ENCODE assay signal across 1 cellular context in genomic region chr7:66995045-66995776, GRCh38.
TF ChIP-seq lines count a peak whose summit lies in the region.

TSS of gene SBDS (minus strand) at chr7:66995586. CDS start at chr7:66995417, 169 bp downstream.

TF ChIP-seq in K562, 482 proteins besides CTCF, POLR2A, EP300 and RAD21 (continued from another document and continues in another):
- TF ChIP-seq TAF9B (IDR thresholded peaks at IDR 0.05; ENCODE audit: partially characterized antibody) (peak; percentile 78), LCOR (CRISPR knock-in tag; IDR thresholded peaks at IDR 0.05) (peak; percentile 95), HDAC8 (tag; IDR thresholded peaks at IDR 0.05) (peak; percentile 88), TCF3 (CRISPR knock-in tag; IDR thresholded peaks at IDR 0.05) (peak; percentile 26; the same call in 1 of the 2 replicates), DMBX1 (CRISPR knock-in tag; IDR thresholded peaks at IDR 0.05; ENCODE audit: borderline replicate concordance) (peak; percentile 38; the same call in 1 of the 2 replicates), CBX1 (IDR thresholded peaks at IDR 0.05; ENCODE audit: low read depth) (peak; percentile 34; the same call in 1 of the 2 replicates), RBM22 (IDR thresholded peaks at IDR 0.05; ENCODE audit: low read depth, low read length, poor library complexity, severe bottlenecking) (peak; percentile 57), GTF2F1 (IDR thresholded peaks at IDR 0.05; ENCODE audit: low read depth, low read length) (0 out of 2 replicates have a peak, but pooled peaks have one; percentile 55), FIP1L1 (IDR thresholded peaks at IDR 0.05; ENCODE audit: low read depth, low read length, poor library complexity, severe bottlenecking) (peak; percentile 65), SRF (CRISPR knock-in tag; IDR thresholded peaks at IDR 0.05) (peak in 1 of 2 experiments; percentile 97; a peak in 2 of 4 replicates), RBBP5 (IDR thresholded peaks at IDR 0.05; ENCODE audit: borderline replicate concordance, insufficient read depth, low read length, poor library complexity, severe bottlenecking) (peak; percentile 85), CREB3L1 (IDR thresholded peaks at IDR 0.05; ENCODE audit: borderline replicate concordance, low read depth) (peak; percentile 71; the same call in 1 of the 2 replicates), E2F6 (IDR thresholded peaks at IDR 0.05; ENCODE audit: borderline replicate concordance in 1 of 2, extremely low read depth in 1 of 2, insufficient read depth in 1 of 2, insufficient read length in 1 of 2, low read depth in 1 of 2, low read length in 1 of 2, poor library complexity in 1 of 2, severe bottlenecking in 1 of 2) (peak; percentile 23 to 40), ARID1B (IDR thresholded peaks at IDR 0.05) (0 out of 2 replicates have a peak, but pooled peaks have one; percentile 12), TBP (optimal IDR thresholded peaks at IDR 0.05; ENCODE audit: low read depth, low read length) (peak; percentile 45), MBD2 (IDR thresholded peaks at IDR 0.05; ENCODE audit: borderline replicate concordance, low read depth) (peak; percentile 68; the same call in 1 of the 2 replicates), ZBTB11 (CRISPR knock-in tag; IDR thresholded peaks at IDR 0.05) (peak; percentile 65 to 97 (median 97); a peak in 4 of 6 replicates), GATA2 (CRISPR knock-in tag; IDR thresholded peaks at IDR 0.05) (0 out of 2 replicates have a peak, but pooled peaks have one; percentile 23), MAZ (CRISPR knock-in tag; conservative IDR thresholded peaks at IDR 0.05 in 1 of 2, IDR thresholded peaks at IDR 0.05 in 1 of 2) (peak; percentile 85 to 90), CCNT2 (IDR thresholded peaks at IDR 0.05; ENCODE audit: borderline replicate concordance, extremely low read depth, insufficient read length, low read depth, low read length) (peak; percentile 54), TAF7 (tag; IDR thresholded peaks at IDR 0.05) (0 out of 2 replicates have a peak, but pooled peaks have one; percentile 65), ZBTB9 (CRISPR knock-in tag; IDR thresholded peaks at IDR 0.05) (0 out of 2 replicates have a peak, but pooled peaks have one; percentile 24), ETV5 (CRISPR knock-in tag; IDR thresholded peaks at IDR 0.05; ENCODE audit: low read depth) (0 out of 2 replicates have a peak, but pooled peaks have one; percentile 45), MEIS2 (IDR thresholded peaks at IDR 0.05; ENCODE audit: partially characterized antibody) (peak; percentile 91), TAF1 (IDR thresholded peaks at IDR 0.05; ENCODE audit: control insufficient read depth, extremely low read depth, insufficient read depth, low read length, severe bottlenecking) (peak; percentile 95), SMARCC2 (IDR thresholded peaks at IDR 0.05; ENCODE audit: low read depth) (0 out of 2 replicates have a peak, but pooled peaks have one; percentile 24), NRF1 (conservative IDR thresholded peaks at IDR 0.05 in 1 of 2, IDR thresholded peaks at IDR 0.05 in 1 of 2) (peak; percentile 97 to 98), PHF20 (IDR thresholded peaks at IDR 0.05; ENCODE audit: partially characterized antibody) (peak; percentile 91), POLR2G (IDR thresholded peaks at IDR 0.05; ENCODE audit: low read depth, low read length) (peak; percentile 97), RB1 (IDR thresholded peaks at IDR 0.05; ENCODE audit: low read depth) (peak; percentile 84), THAP12 (CRISPR knock-in tag; IDR thresholded peaks at IDR 0.05) (peak; percentile 81), FOXP1 (CRISPR knock-in tag; IDR thresholded peaks at IDR 0.05) (peak; percentile 13; the same call in 1 of the 2 replicates), CXXC5 (CRISPR knock-in tag; IDR thresholded peaks at IDR 0.05) (peak; percentile 86), HCFC1 (IDR thresholded peaks at IDR 0.05; ENCODE audit: low read depth, low read length) (peak; percentile 59)
- TF ChIP-seq, protein P1, sequence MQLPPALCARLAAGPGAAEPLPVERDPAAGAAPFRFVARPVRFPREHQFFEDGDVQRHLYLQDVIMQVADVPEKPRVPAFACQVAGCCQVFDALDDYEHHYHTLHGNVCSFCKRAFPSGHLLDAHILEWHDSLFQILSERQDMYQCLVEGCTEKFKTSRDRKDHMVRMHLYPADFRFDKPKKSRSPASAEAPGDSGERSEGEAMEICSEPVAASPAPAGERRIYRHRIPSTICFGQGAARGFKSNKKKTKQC (CRISPR knock-in tag; IDR thresholded peaks at IDR 0.05), result peak; percentile 70
- TF ChIP-seq, protein P2, sequence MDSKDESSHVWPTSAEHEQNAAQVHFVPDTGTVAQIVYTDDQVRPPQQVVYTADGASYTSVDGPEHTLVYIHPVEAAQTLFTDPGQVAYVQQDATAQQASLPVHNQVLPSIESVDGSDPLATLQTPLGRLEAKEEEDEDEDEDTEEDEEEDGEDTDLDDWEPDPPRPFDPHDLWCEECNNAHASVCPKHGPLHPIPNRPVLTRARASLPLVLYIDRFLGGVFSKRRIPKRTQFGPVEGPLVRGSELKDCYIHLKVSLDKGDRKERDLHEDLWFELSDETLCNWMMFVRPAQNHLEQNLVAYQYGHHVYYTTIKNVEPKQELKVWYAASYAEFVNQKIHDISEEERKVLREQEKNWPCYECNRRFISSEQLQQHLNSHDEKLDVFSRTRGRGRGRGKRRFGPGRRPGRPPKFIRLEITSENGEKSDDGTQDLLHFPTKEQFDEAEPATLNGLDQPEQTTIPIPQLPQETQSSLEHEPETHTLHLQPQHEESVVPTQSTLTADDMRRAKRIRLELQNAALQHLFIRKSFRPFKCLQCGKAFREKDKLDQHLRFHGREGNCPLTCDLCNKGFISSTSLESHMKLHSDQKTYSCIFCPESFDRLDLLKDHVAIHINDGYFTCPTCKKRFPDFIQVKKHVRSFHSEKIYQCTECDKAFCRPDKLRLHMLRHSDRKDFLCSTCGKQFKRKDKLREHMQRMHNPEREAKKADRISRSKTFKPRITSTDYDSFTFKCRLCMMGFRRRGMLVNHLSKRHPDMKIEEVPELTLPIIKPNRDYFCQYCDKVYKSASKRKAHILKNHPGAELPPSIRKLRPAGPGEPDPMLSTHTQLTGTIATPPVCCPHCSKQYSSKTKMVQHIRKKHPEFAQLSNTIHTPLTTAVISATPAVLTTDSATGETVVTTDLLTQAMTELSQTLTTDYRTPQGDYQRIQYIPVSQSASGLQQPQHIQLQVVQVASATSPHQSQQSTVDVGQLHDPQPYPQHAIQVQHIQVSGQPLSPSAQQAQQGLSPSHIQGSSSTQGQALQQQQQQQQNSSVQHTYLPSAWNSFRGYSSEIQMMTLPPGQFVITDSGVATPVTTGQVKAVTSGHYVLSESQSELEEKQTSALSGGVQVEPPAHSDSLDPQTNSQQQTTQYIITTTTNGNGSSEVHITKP (IDR thresholded peaks at IDR 0.05; ENCODE audit: partially characterized antibody), result peak; percentile 88
- TF ChIP-seq, protein P3, sequence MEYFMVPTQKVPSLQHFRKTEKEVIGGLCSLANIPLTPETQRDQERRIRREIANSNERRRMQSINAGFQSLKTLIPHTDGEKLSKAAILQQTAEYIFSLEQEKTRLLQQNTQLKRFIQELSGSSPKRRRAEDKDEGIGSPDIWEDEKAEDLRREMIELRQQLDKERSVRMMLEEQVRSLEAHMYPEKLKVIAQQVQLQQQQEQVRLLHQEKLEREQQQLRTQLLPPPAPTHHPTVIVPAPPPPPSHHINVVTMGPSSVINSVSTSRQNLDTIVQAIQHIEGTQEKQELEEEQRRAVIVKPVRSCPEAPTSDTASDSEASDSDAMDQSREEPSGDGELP (CRISPR knock-in tag; IDR thresholded peaks at IDR 0.05; ENCODE audit: borderline replicate concordance), result peak; percentile 72; the same call in 1 of the 2 replicates
- TF ChIP-seq, protein P4, sequence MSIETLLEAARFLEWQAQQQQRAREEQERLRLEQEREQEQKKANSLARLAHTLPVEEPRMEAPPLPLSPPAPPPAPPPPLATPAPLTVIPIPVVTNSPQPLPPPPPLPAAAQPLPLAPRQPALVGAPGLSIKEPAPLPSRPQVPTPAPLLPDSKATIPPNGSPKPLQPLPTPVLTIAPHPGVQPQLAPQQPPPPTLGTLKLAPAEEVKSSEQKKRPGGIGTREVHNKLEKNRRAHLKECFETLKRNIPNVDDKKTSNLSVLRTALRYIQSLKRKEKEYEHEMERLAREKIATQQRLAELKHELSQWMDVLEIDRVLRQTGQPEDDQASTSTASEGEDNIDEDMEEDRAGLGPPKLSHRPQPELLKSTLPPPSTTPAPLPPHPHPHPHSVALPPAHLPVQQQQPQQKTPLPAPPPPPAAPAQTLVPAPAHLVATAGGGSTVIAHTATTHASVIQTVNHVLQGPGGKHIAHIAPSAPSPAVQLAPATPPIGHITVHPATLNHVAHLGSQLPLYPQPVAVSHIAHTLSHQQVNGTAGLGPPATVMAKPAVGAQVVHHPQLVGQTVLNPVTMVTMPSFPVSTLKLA (conservative IDR thresholded peaks at IDR 0.05), result peak; percentile 76 to 89
